Comparison of ENCODE assay signal across 2 cellular contexts in the genomic region with DNA sequence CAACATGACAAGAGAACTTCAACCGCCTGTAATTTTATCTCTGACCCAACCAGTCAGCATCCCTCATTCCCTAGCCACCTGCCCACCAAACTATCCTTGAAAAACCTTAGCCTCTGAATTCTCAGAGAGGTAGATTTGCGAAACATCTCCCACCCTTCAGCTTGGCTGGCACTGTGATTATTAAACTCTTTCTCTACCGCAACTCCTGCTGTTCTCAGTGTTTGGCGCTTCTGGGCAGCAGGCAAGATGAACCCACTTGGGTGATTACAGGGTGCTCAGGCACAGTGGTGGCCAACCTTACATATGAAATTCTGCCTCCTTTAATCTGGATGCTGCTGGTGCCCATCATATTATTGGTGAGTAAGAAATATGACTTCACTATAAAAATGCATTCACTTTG.
TF ChIP-seq lines count a peak whose summit lies in the region.

No MANE protein-coding gene starts in this region.

TF ChIP-seq in HCT116, 20 proteins besides CTCF, POLR2A, EP300 and RAD21:
- TF ChIP-seq CBX3 (IDR thresholded peaks at IDR 0.05; ENCODE audit: low read depth) (peak; percentile 50; the same call in 1 of the 2 replicates), SIN3A (IDR thresholded peaks at IDR 0.05; ENCODE audit: low read depth) (no peak)

TF ChIP-seq in IMR-90, 13 proteins besides CTCF, POLR2A, EP300 and RAD21:
- TF ChIP-seq MAFK (IDR thresholded peaks at IDR 0.05; ENCODE audit: low read depth, low read length) (no peak), RCOR1 (IDR thresholded peaks at IDR 0.05; ENCODE audit: insufficient replicate concordance, low read length) (no peak), NFE2L2 (IDR thresholded peaks at IDR 0.05; ENCODE audit: low read depth, low read length) (no peak), MAZ (IDR thresholded peaks at IDR 0.05; ENCODE audit: borderline replicate concordance, low read depth, low read length) (no peak), CEBPB (IDR thresholded peaks at IDR 0.05; ENCODE audit: low read depth, low read length) (no peak), MXI1 (IDR thresholded peaks at IDR 0.05; ENCODE audit: borderline replicate concordance, low read depth, low read length) (no peak)
- TF ChIP-seq, protein P1, sequence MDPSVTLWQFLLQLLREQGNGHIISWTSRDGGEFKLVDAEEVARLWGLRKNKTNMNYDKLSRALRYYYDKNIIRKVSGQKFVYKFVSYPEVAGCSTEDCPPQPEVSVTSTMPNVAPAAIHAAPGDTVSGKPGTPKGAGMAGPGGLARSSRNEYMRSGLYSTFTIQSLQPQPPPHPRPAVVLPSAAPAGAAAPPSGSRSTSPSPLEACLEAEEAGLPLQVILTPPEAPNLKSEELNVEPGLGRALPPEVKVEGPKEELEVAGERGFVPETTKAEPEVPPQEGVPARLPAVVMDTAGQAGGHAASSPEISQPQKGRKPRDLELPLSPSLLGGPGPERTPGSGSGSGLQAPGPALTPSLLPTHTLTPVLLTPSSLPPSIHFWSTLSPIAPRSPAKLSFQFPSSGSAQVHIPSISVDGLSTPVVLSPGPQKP (IDR thresholded peaks at IDR 0.05; ENCODE audit: borderline replicate concordance, low read depth, low read length) = no peak
